ENCODE assay signal across 12 cellular contexts in genomic region chr11:76232026-76232665, GRCh38. TPM values are rescaled to one million over a fixed set of nuclear protein-coding genes. Genes with fewer than 3 reads are reported as not detected.
DNase-seq lines count a peak whose midpoint lies in the region; ATAC-seq and TF ChIP-seq lines count a peak whose summit lies in the region.
"Had no signal": no experiment of that assay in that cellular context is flagged by ENCODE, and none has a peak within 500 bp of the region (broad histone marks: within the 10 kb centered on the region; RNA-seq: fewer than 3 reads in every experiment).

No MANE protein-coding gene starts in this region.

- H3K4me1 ChIP-seq in left ventricle myocardium inferior, result peaks cover 36% of the 10 kb centered on the region

- peaks cover 78% of the 10 kb centered on the region for H3K4me1 Mint-ChIP-seq in stimulated activated naive CD8-positive, alpha-beta T cell treated with anti-CD3 and anti-CD28 coated beads, Interleukin-15, amount 100 ng/mL, for 72 hours

- H3K27ac ChIP-seq in left ventricle myocardium inferior (replicated peaks), result no peak overlapping the region
- H3K27ac ChIP-seq in angular gyrus (ENCODE audit: low read depth, low read length), result peak overlapping the region; percentile 12

- peak overlapping the region; percentile 18 to 73 for H3K4me3 Mint-ChIP-seq in stimulated activated naive CD8-positive, alpha-beta T cell treated with anti-CD3 and anti-CD28 coated beads, Interleukin-15, amount 100 ng/mL, for 72 hours
- H3K4me3 Mint-ChIP-seq: memory B cell had no signal

- no peaks in the 10 kb centered on the region for H3K27me3 ChIP-seq in left ventricle myocardium inferior (ENCODE audit: low read depth)

- peak overlapping the region; percentile 3 to 4 for H3K27ac Mint-ChIP-seq in stimulated activated naive CD8-positive, alpha-beta T cell treated with anti-CD3 and anti-CD28 coated beads, Interleukin-15, amount 100 ng/mL, for 72 hours
- H3K27ac Mint-ChIP-seq: memory B cell had no signal

- H3K36me3 ChIP-seq in left ventricle myocardium inferior, result no peaks in the 10 kb centered on the region

- no peaks in the 10 kb centered on the region for H3K9me3 Mint-ChIP-seq in stimulated activated naive CD8-positive, alpha-beta T cell treated with anti-CD3 and anti-CD28 coated beads, Interleukin-15, amount 100 ng/mL, for 72 hours
- H3K9me3 Mint-ChIP-seq: memory B cell had no signal

- DNase-seq in Right ventricle myocardium superior (peak; percentile 25), left ventricle myocardium inferior (no peak), T-helper 2 cell (peak in 3 of 5 experiments; percentile 16 to 81 (median 63)), glomerular visceral epithelial cell (ENCODE audit: extremely low spot score) (no peak), dedifferentiated amniotic fluid mesenchymal stem cell (ENCODE audit: extremely low spot score) (no peak), middle frontal gyrus (ENCODE audit: extremely low spot score, low spot score) (no peak)
- DNase-seq in stimulated activated naive CD8-positive, alpha-beta T cell treated with anti-CD3 and anti-CD28 coated beads, Interleukin-15, amount 100 ng/mL, for 72 hours, result peak; percentile 44 to 48
- DNase-seq: foreskin melanocyte, SIG-M5 had no signal

- peaks cover 27% of the 10 kb centered on the region for H3K27me3 Mint-ChIP-seq in stimulated activated naive CD8-positive, alpha-beta T cell treated with anti-CD3 and anti-CD28 coated beads, Interleukin-15, amount 100 ng/mL, for 72 hours
- H3K27me3 Mint-ChIP-seq: memory B cell had no signal

- intact Hi-C loops in Right ventricle myocardium superior (cut with DNase I), result no loop called here
- intact Hi-C loops in left ventricle myocardium inferior (cut with micrococcal nuclease), result no loop called here

- no peaks in the 10 kb centered on the region for H3K9me3 ChIP-seq in left ventricle myocardium inferior (replicated peaks)

- TF ChIP-seq CTCF in left ventricle myocardium inferior (IDR thresholded peaks at IDR 0.05; ENCODE audit: borderline replicate concordance), result no peak

- no peak overlapping the region for H3K4me3 ChIP-seq in left ventricle myocardium inferior

- no peak for ATAC-seq in Right ventricle myocardium superior (ENCODE audit: poor library complexity)
- peak; percentile 35 for ATAC-seq in stimulated activated naive CD8-positive, alpha-beta T cell treated with anti-CD3 and anti-CD28 coated beads, Interleukin-15, amount 100 ng/mL, for 72 hours
- ATAC-seq: sciatic nerve had no signal

RNA-seq across cellular contexts. Expression of gene WNT11, which starts 25.8 kb away (rescaled TPM):
- total RNA-seq in Right ventricle myocardium superior (20.0 TPM), left ventricle myocardium inferior (22.7 TPM)

Comparison
In these comparisons a context has a peak if more than half of its experiments do, and no peak if none do; other contexts are left out.
1. DNase-seq: peak in Right ventricle myocardium superior (single experiment), T-helper 2 cell (3 of 5) and stimulated activated naive CD8-positive, alpha-beta T cell treated with anti-CD3 and anti-CD28 coated beads, Interleukin-15, amount 100 ng/mL, for 72 hours (2 of 2); none in left ventricle myocardium inferior (single experiment), glomerular visceral epithelial cell (single experiment), dedifferentiated amniotic fluid mesenchymal stem cell (single experiment) and middle frontal gyrus (single experiment).